Comparison of ENCODE assay signal across 8 cellular contexts in genomic region chr9:20884985-20885593, GRCh38.
DNase-seq lines count a peak whose midpoint lies in the region; ATAC-seq lines count a peak whose summit lies in the region.

No MANE protein-coding gene starts in this region.

- H3K9me3 ChIP-seq in effector memory CD4-positive, alpha-beta T cell (ENCODE audit: control insufficient read depth, low read length) = no peaks in the 10 kb centered on the region

- H3K27ac Mint-ChIP-seq in activated CD4-positive, alpha-beta T cell treated with anti-CD3 and anti-CD28 coated beads, Interleukin-2, amount 10 ng/mL, durations not matched to agents 7 days and 5 days = no peak overlapping the region

- CTCF ChIA-PET in activated CD4-positive, alpha-beta T cell treated with anti-CD3 and anti-CD28 coated beads, Interleukin-2, amount 10 ng/mL, durations not matched to agents 7 days and 5 days (lab: Charles Lee) = interaction anchor here (0.8 to 1.2 kb wide), 3 partner anchors 11 to 18 kb away, joined by 3 read pairs; no protein-coding TSS in a partner anchor

- H3K36me3 Mint-ChIP-seq in activated CD4-positive, alpha-beta T cell treated with anti-CD3 and anti-CD28 coated beads, Interleukin-2, amount 10 ng/mL, durations not matched to agents 7 days and 5 days (ENCODE audit: low read depth) = peaks cover 3% of the 10 kb centered on the region

- H3K4me1 ChIP-seq in effector memory CD4-positive, alpha-beta T cell (ENCODE audit: control insufficient read depth, insufficient read depth, low read length, poor library complexity, severe bottlenecking) = no peaks in the 10 kb centered on the region

- H3K36me3 ChIP-seq in effector memory CD4-positive, alpha-beta T cell (ENCODE audit: control insufficient read depth, insufficient read depth, low read length) = no peaks in the 10 kb centered on the region

- no peak overlapping the region for H3K27ac ChIP-seq in effector memory CD4-positive, alpha-beta T cell (ENCODE audit: insufficient read depth, low read length, poor library complexity, severe bottlenecking)

- H3K27me3 Mint-ChIP-seq in activated CD4-positive, alpha-beta T cell treated with anti-CD3 and anti-CD28 coated beads, Interleukin-2, amount 10 ng/mL, durations not matched to agents 7 days and 5 days = no peaks in the 10 kb centered on the region

- ATAC-seq in GM19372 (IDR thresholded peaks at IDR 0.05; ENCODE audit: low read depth, unreplicated experiment) = peak; percentile 85
- ATAC-seq in stimulated activated naive CD8-positive, alpha-beta T cell treated with anti-CD3 and anti-CD28 coated beads, Interleukin-15, Interleukin-2, amounts not matched to agents 100 U/mL and 50 U/mL, for 24 hours = no peak
- ATAC-seq in GM19324 (IDR thresholded peaks at IDR 0.05; ENCODE audit: low FRiP score, unreplicated experiment) = no peak

- no peaks in the 10 kb centered on the region for H3K4me1 Mint-ChIP-seq in activated CD4-positive, alpha-beta T cell treated with anti-CD3 and anti-CD28 coated beads, Interleukin-2, amount 10 ng/mL, durations not matched to agents 7 days and 5 days

- peak; percentile 40 for DNase-seq in AG08395 (ENCODE audit: low spot score)
- peak; percentile 27 for DNase-seq in NCI-H1694 treated with DMSO at 0.1 percent for 48 hours (lab: John Stamatoyannopoulos, UW)
- DNase-seq in activated CD4-positive, alpha-beta T cell treated with anti-CD3 and anti-CD28 coated beads, Interleukin-2, amount 10 ng/mL, durations not matched to agents 7 days and 5 days = peak; percentile 74
- peak; percentile 10 to 34 (median 16) for DNase-seq in effector memory CD4-positive, alpha-beta T cell
- peak; percentile 62 for DNase-seq in myocyte (ENCODE audit: low read depth)
- peak; percentile 64 for DNase-seq in stimulated activated naive CD8-positive, alpha-beta T cell treated with anti-CD3 and anti-CD28 coated beads, Interleukin-15, Interleukin-2, amounts not matched to agents 100 U/mL and 50 U/mL, for 24 hours

- H3K27me3 ChIP-seq in effector memory CD4-positive, alpha-beta T cell (replicated peaks; ENCODE audit: control insufficient read depth, insufficient read depth, low read length, poor library complexity, severe bottlenecking) = no peaks in the 10 kb centered on the region

- H3K9me3 Mint-ChIP-seq in activated CD4-positive, alpha-beta T cell treated with anti-CD3 and anti-CD28 coated beads, Interleukin-2, amount 10 ng/mL, durations not matched to agents 7 days and 5 days = no peaks in the 10 kb centered on the region

- POLR2A ChIA-PET in activated CD4-positive, alpha-beta T cell treated with anti-CD3 and anti-CD28 coated beads, Interleukin-2, amount 10 ng/mL, durations not matched to agents 7 days and 5 days (lab: Charles Lee) = no interaction called here

- no peak overlapping the region for H3K4me3 Mint-ChIP-seq in activated CD4-positive, alpha-beta T cell treated with anti-CD3 and anti-CD28 coated beads, Interleukin-2, amount 10 ng/mL, durations not matched to agents 7 days and 5 days

- H3K4me3 ChIP-seq in effector memory CD4-positive, alpha-beta T cell (ENCODE audit: insufficient read depth, low read depth, low read length, poor library complexity, severe bottlenecking) = no peak overlapping the region

Comparison
In these comparisons a context has a peak if more than half of its experiments do, and no peak if none do; other contexts are left out.
1. DNase-seq: peak in every context shown above with its lines; median percentile 74 in activated CD4-positive, alpha-beta T cell treated with anti-CD3 and anti-CD28 coated beads, Interleukin-2, amount 10 ng/mL, durations not matched to agents 7 days and 5 days; 64 in stimulated activated naive CD8-positive, alpha-beta T cell treated with anti-CD3 and anti-CD28 coated beads, Interleukin-15, Interleukin-2, amounts not matched to agents 100 U/mL and 50 U/mL, for 24 hours; 62 in myocyte; 40 in AG08395; 27 in NCI-H1694 treated with DMSO at 0.1 percent for 48 hours; 16 in effector memory CD4-positive, alpha-beta T cell.